1 cellular context compared by ENCODE assay signal in genomic region chr4:111675746-111676145, GRCh38.
TF ChIP-seq lines count a peak whose summit lies in the region.

No MANE protein-coding gene starts in this region.

TF ChIP-seq in GM23338, 12 proteins besides CTCF, POLR2A, EP300 and RAD21 (continued from another document):
- TF ChIP-seq ETS1 (IDR thresholded peaks at IDR 0.05) (no peak), ZNF462 (CRISPR knock-in tag; IDR thresholded peaks at IDR 0.05) (no peak), EZH2phosphoT487 (IDR thresholded peaks at IDR 0.05; ENCODE audit: unreplicated experiment) (no peak)
